1 cellular context compared by ENCODE assay signal in the genomic region with DNA sequence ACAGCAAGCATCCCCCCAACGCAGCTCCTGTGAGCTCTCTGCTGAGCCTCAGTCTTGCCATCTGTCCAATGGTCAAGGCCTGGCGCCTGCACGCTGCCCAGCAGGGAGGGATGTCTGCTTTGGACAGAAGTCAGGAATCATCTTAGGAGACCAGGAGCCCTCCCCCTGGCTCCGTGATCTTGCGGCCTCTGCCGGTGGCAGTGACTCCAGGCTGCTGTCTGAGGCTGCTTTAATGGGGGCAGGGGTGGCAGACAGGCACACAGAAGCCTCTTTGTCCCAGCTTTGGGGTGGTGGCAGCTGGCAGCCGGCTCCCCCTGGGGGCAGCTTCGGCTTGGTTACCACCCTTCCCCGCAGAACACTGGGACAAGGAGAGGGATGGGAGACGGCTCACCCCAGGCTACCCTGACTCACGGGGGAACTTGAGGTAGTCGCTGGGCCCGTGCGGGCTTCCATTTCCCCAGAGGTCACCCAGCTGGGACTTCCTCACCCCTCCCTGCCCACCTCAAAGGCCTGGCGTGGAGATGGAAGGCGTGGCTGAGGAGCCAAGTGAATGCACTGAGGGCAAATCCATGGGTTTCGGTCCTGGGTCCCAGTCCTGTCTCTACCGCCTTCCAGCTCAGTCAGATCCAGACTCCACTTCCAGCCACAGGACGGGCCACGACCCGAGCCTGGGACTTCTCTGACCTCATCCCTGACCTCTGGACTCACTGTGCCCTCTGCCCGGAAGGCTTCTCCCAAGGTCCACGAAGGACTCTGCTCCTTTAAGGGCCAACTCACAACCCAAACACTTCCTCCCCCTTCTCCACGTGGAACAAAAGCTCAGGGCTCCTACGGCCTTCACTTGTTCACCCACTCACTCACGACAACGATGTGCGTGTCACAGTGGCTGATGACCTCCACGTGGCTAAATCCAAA.
TF ChIP-seq lines count a peak whose summit lies in the region.

No MANE protein-coding gene starts in this region.

TF ChIP-seq in HepG2, 621 proteins besides CTCF, POLR2A, EP300 and RAD21 (continued from another document):
- TF ChIP-seq, protein P1, sequence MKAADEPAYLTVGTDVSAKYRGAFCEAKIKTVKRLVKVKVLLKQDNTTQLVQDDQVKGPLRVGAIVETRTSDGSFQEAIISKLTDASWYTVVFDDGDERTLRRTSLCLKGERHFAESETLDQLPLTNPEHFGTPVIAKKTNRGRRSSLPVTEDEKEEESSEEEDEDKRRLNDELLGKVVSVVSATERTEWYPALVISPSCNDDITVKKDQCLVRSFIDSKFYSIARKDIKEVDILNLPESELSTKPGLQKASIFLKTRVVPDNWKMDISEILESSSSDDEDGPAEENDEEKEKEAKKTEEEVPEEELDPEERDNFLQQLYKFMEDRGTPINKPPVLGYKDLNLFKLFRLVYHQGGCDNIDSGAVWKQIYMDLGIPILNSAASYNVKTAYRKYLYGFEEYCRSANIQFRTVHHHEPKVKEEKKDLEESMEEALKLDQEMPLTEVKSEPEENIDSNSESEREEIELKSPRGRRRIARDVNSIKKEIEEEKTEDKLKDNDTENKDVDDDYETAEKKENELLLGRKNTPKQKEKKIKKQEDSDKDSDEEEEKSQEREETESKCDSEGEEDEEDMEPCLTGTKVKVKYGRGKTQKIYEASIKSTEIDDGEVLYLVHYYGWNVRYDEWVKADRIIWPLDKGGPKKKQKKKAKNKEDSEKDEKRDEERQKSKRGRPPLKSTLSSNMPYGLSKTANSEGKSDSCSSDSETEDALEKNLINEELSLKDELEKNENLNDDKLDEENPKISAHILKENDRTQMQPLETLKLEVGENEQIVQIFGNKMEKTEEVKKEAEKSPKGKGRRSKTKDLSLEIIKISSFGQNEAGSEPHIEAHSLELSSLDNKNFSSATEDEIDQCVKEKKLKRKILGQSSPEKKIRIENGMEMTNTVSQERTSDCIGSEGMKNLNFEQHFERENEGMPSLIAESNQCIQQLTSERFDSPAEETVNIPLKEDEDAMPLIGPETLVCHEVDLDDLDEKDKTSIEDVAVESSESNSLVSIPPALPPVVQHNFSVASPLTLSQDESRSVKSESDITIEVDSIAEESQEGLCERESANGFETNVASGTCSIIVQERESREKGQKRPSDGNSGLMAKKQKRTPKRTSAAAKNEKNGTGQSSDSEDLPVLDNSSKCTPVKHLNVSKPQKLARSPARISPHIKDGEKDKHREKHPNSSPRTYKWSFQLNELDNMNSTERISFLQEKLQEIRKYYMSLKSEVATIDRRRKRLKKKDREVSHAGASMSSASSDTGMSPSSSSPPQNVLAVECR (CRISPR knock-in tag; IDR thresholded peaks at IDR 0.05; ENCODE audit: borderline replicate concordance): peak; percentile 22; the same call in 1 of the 2 replicates
- no peak for TF ChIP-seq TOE1 (CRISPR knock-in tag; IDR thresholded peaks at IDR 0.05)
- TF ChIP-seq, protein P2, sequence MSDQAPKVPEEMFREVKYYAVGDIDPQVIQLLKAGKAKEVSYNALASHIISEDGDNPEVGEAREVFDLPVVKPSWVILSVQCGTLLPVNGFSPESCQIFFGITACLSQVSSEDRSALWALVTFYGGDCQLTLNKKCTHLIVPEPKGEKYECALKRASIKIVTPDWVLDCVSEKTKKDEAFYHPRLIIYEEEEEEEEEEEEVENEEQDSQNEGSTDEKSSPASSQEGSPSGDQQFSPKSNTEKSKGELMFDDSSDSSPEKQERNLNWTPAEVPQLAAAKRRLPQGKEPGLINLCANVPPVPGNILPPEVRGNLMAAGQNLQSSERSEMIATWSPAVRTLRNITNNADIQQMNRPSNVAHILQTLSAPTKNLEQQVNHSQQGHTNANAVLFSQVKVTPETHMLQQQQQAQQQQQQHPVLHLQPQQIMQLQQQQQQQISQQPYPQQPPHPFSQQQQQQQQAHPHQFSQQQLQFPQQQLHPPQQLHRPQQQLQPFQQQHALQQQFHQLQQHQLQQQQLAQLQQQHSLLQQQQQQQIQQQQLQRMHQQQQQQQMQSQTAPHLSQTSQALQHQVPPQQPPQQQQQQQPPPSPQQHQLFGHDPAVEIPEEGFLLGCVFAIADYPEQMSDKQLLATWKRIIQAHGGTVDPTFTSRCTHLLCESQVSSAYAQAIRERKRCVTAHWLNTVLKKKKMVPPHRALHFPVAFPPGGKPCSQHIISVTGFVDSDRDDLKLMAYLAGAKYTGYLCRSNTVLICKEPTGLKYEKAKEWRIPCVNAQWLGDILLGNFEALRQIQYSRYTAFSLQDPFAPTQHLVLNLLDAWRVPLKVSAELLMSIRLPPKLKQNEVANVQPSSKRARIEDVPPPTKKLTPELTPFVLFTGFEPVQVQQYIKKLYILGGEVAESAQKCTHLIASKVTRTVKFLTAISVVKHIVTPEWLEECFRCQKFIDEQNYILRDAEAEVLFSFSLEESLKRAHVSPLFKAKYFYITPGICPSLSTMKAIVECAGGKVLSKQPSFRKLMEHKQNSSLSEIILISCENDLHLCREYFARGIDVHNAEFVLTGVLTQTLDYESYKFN (CRISPR knock-in tag; conservative IDR thresholded peaks at IDR 0.05): 0 out of 2 replicates have a peak, but pooled peaks have one; percentile 1
- peak; percentile 93 for TF ChIP-seq TAF15 (IDR thresholded peaks at IDR 0.05; ENCODE audit: low read depth, low read length, poor library complexity, severe bottlenecking)
- TF ChIP-seq SMAD1 (CRISPR knock-in tag; IDR thresholded peaks at IDR 0.05; ENCODE audit: borderline replicate concordance, low read depth): peak; percentile 90; the same call in 1 of the 2 replicates
- TF ChIP-seq ZFP82 (CRISPR knock-in tag; IDR thresholded peaks at IDR 0.05; ENCODE audit: borderline replicate concordance): no peak
- TF ChIP-seq ZMYM2 (CRISPR knock-in tag; IDR thresholded peaks at IDR 0.05): peak; percentile 53
- 0 out of 2 replicates have a peak, but pooled peaks have one; percentile 37 for TF ChIP-seq ZNF619 (CRISPR knock-in tag; IDR thresholded peaks at IDR 0.05)
- peak; percentile 93 for TF ChIP-seq RBM39 (IDR thresholded peaks at IDR 0.05; ENCODE audit: low read depth, low read length, poor library complexity, severe bottlenecking)
TF ChIP-seq in HepG2: peak in this region for 101.
